ENCODE assay signal across 31 cellular contexts in genomic region chr4:82473621-82474164, GRCh38.
"Had no signal": no experiment of that assay in that cellular context is flagged by ENCODE, and none has a peak within 500 bp of the region (broad histone marks: within the 10 kb centered on the region; RNA-seq: fewer than 3 reads in every experiment).

No MANE protein-coding gene starts in this region.

- H3K27ac ChIP-seq: brain microvascular endothelial cell, foreskin keratinocyte, gastrocnemius medialis, WERI-Rb-1 had no signal

- H3K4me3 Mint-ChIP-seq: activated B cell treated with CpG ODN at 0.5 μM for 24 hours; activated CD8-positive, alpha-beta T cell treated with anti-CD3 and anti-CD28 coated beads for 36 hours; activated naive CD8-positive, alpha-beta T cell; activated T-cell treated with anti-CD3 and anti-CD28 coated beads, Interleukin-2, amount 50 U/mL, for 4 hours; activated T-helper 17 cell treated with anti-CD3 and anti-CD28 coated beads, Interleukin-2, amount 50 U/mL, for 72 hours; central memory CD8-positive, alpha-beta T cell; T-helper 17 cell; T-helper 2 cell treated with Interferon-gamma antibody and Interleukin-4, amounts not matched to agents 5 μg/mL and 100 μg/mL, for 36 hours had no signal

- H3K9me3 ChIP-seq: gastrocnemius medialis had no signal

- H3K27me3 Mint-ChIP-seq: activated B cell treated with CpG ODN at 0.5 μM for 24 hours; activated CD8-positive, alpha-beta T cell treated with anti-CD3 and anti-CD28 coated beads for 36 hours; activated naive CD8-positive, alpha-beta T cell; activated T-helper 17 cell treated with anti-CD3 and anti-CD28 coated beads, Interleukin-2, amount 50 U/mL, for 72 hours; central memory CD8-positive, alpha-beta T cell; T-helper 17 cell had no signal

- H3K27me3 ChIP-seq: brain microvascular endothelial cell, foreskin keratinocyte, gastrocnemius medialis had no signal

- DNase-seq: activated B cell treated with CpG ODN at 0.5 μM for 24 hours; activated CD4-positive, alpha-beta T cell treated with anti-CD3 and anti-CD28 coated beads for 48 hours; activated CD4-positive, alpha-beta T cell treated with anti-CD3 and anti-CD28 coated beads, Interleukin-2, amount 50 U/mL, for 1 hour; activated CD4-positive, alpha-beta T cell treated with anti-CD3 and anti-CD28 coated beads, Interleukin-2, amount 50 U/mL, for 48 hours; activated CD8-positive, alpha-beta memory T cell treated with anti-CD3 and anti-CD28 coated beads for 24 hours; activated CD8-positive, alpha-beta T cell treated with anti-CD3 and anti-CD28 coated beads for 36 hours; activated effector memory CD4-positive, alpha-beta T cell treated with Interleukin-2 at 50 U/mL for 16 hours; activated gamma-delta T cell treated with Interleukin-2 at 50 U/mL for 16 hours; activated naive CD4-positive, alpha-beta T cell treated with anti-CD3 and anti-CD28 coated beads, Interleukin-2, amount 50 U/mL, for 16 hours; activated naive CD4-positive, alpha-beta T cell treated with Interleukin-2 at 50 U/mL for 16 hours; activated T-cell treated with anti-CD3 and anti-CD28 coated beads, Interleukin-2, amount 50 U/mL, for 4 hours; amniotic stem cell; anterior cingulate cortex; brain microvascular endothelial cell; cortex of kidney; dermis blood vessel endothelial cell; effector CD8-positive, alpha-beta T cell; gastrocnemius medialis; glutamatergic neuron; T-helper 1 cell; T-helper 17 cell; T1000; WERI-Rb-1 had no signal

- H3K9me3 Mint-ChIP-seq: activated B cell treated with CpG ODN at 0.5 μM for 24 hours; activated CD8-positive, alpha-beta T cell treated with anti-CD3 and anti-CD28 coated beads for 36 hours; activated T-cell treated with anti-CD3 and anti-CD28 coated beads, Interleukin-2, amount 50 U/mL, for 4 hours; activated T-helper 17 cell treated with anti-CD3 and anti-CD28 coated beads, Interleukin-2, amount 50 U/mL, for 72 hours; central memory CD8-positive, alpha-beta T cell; T-helper 2 cell treated with Interferon-gamma antibody and Interleukin-4, amounts not matched to agents 5 μg/mL and 100 μg/mL, for 36 hours had no signal

- H3K27ac Mint-ChIP-seq: activated B cell treated with CpG ODN at 0.5 μM for 24 hours; activated CD8-positive, alpha-beta T cell treated with anti-CD3 and anti-CD28 coated beads for 36 hours; activated naive CD8-positive, alpha-beta T cell; T-helper 2 cell treated with Interferon-gamma antibody and Interleukin-4, amounts not matched to agents 5 μg/mL and 100 μg/mL, for 36 hours had no signal

- H3K36me3 ChIP-seq: brain microvascular endothelial cell, gastrocnemius medialis had no signal

- H3K4me3 ChIP-seq: gastrocnemius medialis had no signal

- H3K36me3 Mint-ChIP-seq: activated naive CD8-positive, alpha-beta T cell had no signal

- FAIRE-seq: astrocyte, bronchial epithelial cell, colon had no signal

- H3K4me1 ChIP-seq: foreskin keratinocyte, gastrocnemius medialis had no signal

- H3K4me1 Mint-ChIP-seq: activated B cell treated with CpG ODN at 0.5 μM for 24 hours; central memory CD8-positive, alpha-beta T cell had no signal
